Comparison of ENCODE assay signal across 20 cellular contexts in genomic region chr10:62503871-62504270, GRCh38.
"Had no signal": no experiment of that assay in that cellular context is flagged by ENCODE, and none has a peak within 500 bp of the region (broad histone marks: within the 10 kb centered on the region; RNA-seq: fewer than 3 reads in every experiment).

No MANE protein-coding gene starts in this region.

- ATAC-seq: activated CD4-positive, alpha-beta T cell treated with anti-CD3 and anti-CD28 coated beads for 36 hours; activated naive CD4-positive, alpha-beta T cell treated with anti-CD3 and anti-CD28 coated beads, Interleukin-2, amount 50 U/mL, for 72 hours; esophagus mucosa; stimulated activated effector memory CD8-positive, alpha-beta T cell treated with anti-CD3 and anti-CD28 coated beads, Interleukin-12 subunit alpha, Interleukin-12 subunit beta, amount 100 ng/mL, for 72 hours; WTC11 had no signal

- H3K4me3 ChIP-seq: adrenal gland, lung, smooth muscle cell, stomach, vagina had no signal

- H3K27ac ChIP-seq: adrenal gland, stomach, vagina had no signal

- H3K9me3 ChIP-seq: adrenal gland, stomach, vagina had no signal

- H3K36me3 ChIP-seq: adrenal gland, stomach, vagina had no signal

- DNase-seq: activated CD4-positive, alpha-beta T cell treated with anti-CD3 and anti-CD28 coated beads for 36 hours; activated CD4-positive, alpha-beta T cell treated with anti-CD3 and anti-CD28 coated beads, Interleukin-2, amount 50 U/mL, for 48 hours; activated gamma-delta T cell treated with Interleukin-2 at 50 U/mL for 16 hours; activated T-cell treated with anti-CD3 and anti-CD28 coated beads for 4 hours; cerebellar nuclear complex; cortex of kidney; effector CD4-positive, alpha-beta T cell; midbrain; nephron progenitor cell; nucleus accumbens; stimulated activated CD4-positive, alpha-beta T cell treated with anti-CD3 and anti-CD28 coated beads, Interleukin-4, amount 100 ng/mL, for 24 hours; stomach had no signal

- H3K27me3 ChIP-seq: adrenal gland, stomach, vagina had no signal

- H3K4me2 ChIP-seq: smooth muscle cell had no signal

- H3K4me1 ChIP-seq: adrenal gland, stomach, vagina had no signal
